Comparison of ENCODE assay signal across 23 cellular contexts in the genomic region with DNA sequence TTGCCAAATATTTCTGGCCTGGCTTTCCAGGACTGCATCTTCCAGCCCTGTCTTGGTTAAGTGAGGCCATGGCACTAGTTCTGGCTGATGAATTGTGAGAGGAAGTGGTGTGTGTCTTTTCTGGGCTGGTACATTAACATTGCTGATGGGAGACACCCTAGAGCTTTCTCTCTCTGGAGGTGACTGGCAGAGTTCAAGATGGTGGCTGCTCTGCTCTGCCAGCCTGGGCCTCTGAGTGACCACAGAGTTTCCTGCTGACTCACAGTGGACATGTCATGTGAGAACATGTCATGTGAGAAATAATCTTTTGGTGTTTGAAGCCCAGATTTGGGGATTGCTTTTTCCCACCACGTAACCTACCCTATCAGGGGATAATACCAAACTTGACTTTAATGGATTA.
DNase-seq lines count a peak whose midpoint lies in the region; ATAC-seq, FAIRE-seq and TF ChIP-seq lines count a peak whose summit lies in the region.
"Had no signal": no experiment of that assay in that cellular context is flagged by ENCODE, and none has a peak within 500 bp of the region (broad histone marks: within the 10 kb centered on the region; RNA-seq: fewer than 3 reads in every experiment).

No MANE protein-coding gene starts in this region.

- H2BK15ac ChIP-seq in mesenchymal stem cell (ENCODE audit: low read depth, poor library complexity, severe bottlenecking): no peak overlapping the region

- H3K9me1 ChIP-seq in K562 (ENCODE audit: control insufficient read depth, insufficient read depth, low read length): no peaks in the 10 kb centered on the region

- peak overlapping the region; percentile 25; the same call in 1 of the 3 replicates for H3K27ac ChIP-seq in K562 (ENCODE audit: extremely low read depth, low read depth, low read length)
- no peak overlapping the region for H3K27ac ChIP-seq in mesenchymal stem cell (ENCODE audit: low read length, poor library complexity, severe bottlenecking)
- H3K27ac ChIP-seq: C4-2B had no signal

- no peaks in the 10 kb centered on the region for H3K9me3 Mint-ChIP-seq in activated CD4-positive, alpha-beta T cell treated with anti-CD3 and anti-CD28 coated beads for 36 hours (ENCODE audit: low read depth)
- H3K9me3 Mint-ChIP-seq: GM23338 had no signal

- no TSS peak for BruUV-seq in K562 (replicated peaks; lab: Mats Ljungman, UMichigan)

- H2BK120ac ChIP-seq in mesenchymal stem cell (ENCODE audit: low read depth, low read length): no peak overlapping the region

- no peak overlapping the region for H3K23ac ChIP-seq in mesenchymal stem cell (ENCODE audit: low read length in 2 of 2)

- H3K79me1 ChIP-seq in mesenchymal stem cell (replicated peaks; ENCODE audit: low read length, poor library complexity, severe bottlenecking): no peaks in the 10 kb centered on the region

- H3K27me3 ChIP-seq in K562 (ENCODE audit: control insufficient read depth in 2 of 2, insufficient read depth in 2 of 2, low read length in 2 of 2) (peaks cover 8 to 17% of the 10 kb centered on the region in 2 experiments; a peak in 4 of 5 replicates), mesenchymal stem cell (ENCODE audit: control insufficient read depth in 1 of 2, insufficient read depth in 1 of 2, low read length in 2 of 2) (peaks cover 0 to 4% of the 10 kb centered on the region in 2 experiments)

- no peak overlapping the region for H3K14ac ChIP-seq in mesenchymal stem cell (ENCODE audit: low read length in 2 of 2)

- peak overlapping the region in 1 of 2 experiments; percentile 3 for H2BK12ac ChIP-seq in mesenchymal stem cell (ENCODE audit: low read length in 2 of 2)

- H3K4ac ChIP-seq in mesenchymal stem cell (ENCODE audit: low read depth in 1 of 2, low read length in 2 of 2): no peak overlapping the region

- H2AFZ ChIP-seq in K562 (ENCODE audit: low read depth, low read length) (peak overlapping the region; percentile 45), mesenchymal stem cell (ENCODE audit: low read depth, low read length) (no peak overlapping the region)
- H2AFZ ChIP-seq: GM23338 had no signal

- H4K20me1 ChIP-seq in K562 (replicated peaks; ENCODE audit: control insufficient read depth, insufficient read depth, low read length): no peaks in the 10 kb centered on the region

- ATAC-seq in activated CD4-positive, alpha-beta T cell treated with anti-CD3 and anti-CD28 coated beads for 36 hours: peak; percentile 55
- ATAC-seq in K562 (peak; percentile 14; the same call in 1 of the 3 replicates), GM21360 (IDR thresholded peaks at IDR 0.05; ENCODE audit: unreplicated experiment) (no peak), HG03439 (IDR thresholded peaks at IDR 0.05; ENCODE audit: unreplicated experiment) (no peak)
- ATAC-seq: GM23338 had no signal

- H3K4me3 ChIP-seq in K562 (no peak overlapping the region), mesenchymal stem cell (ENCODE audit: insufficient read depth in 1 of 2, low read depth in 1 of 2, low read length in 2 of 2) (no peak overlapping the region)
- H3K4me3 ChIP-seq: GM23338 had no signal

- no peak overlapping the region for H4K8ac ChIP-seq in mesenchymal stem cell (ENCODE audit: low read length)

- H3K18ac ChIP-seq in mesenchymal stem cell (ENCODE audit: low read depth in 1 of 2, low read length in 2 of 2): no peak overlapping the region

- no peak for TF ChIP-seq POLR2A in K562 (conservative IDR thresholded peaks at IDR 0.05)

- peak; percentile 14 for DNase-seq in activated CD4-positive, alpha-beta T cell treated with anti-CD3 and anti-CD28 coated beads for 36 hours
- no peak for DNase-seq in activated CD4-positive, alpha-beta T cell treated with anti-CD3 and anti-CD28 coated beads for 1 hour
- DNase-seq in HK-2 (ENCODE audit: unreplicated experiment): peak; percentile 14
- DNase-seq in K562 (ENCODE audit: extremely low read depth in 1 of 4, low spot score in 3 of 4): peak in 1 of 4 experiments; percentile 25
- DNase-seq in mesenchymal stem cell: peak; percentile 20
- DNase-seq in T1000 (lab: John Stamatoyannopoulos, UW): no peak
- DNase-seq: AML-193; CD8-positive, alpha-beta memory T cell; DMS79; HCEC 1CT; IMR-90; NCI-H1417; NCI-H1694 treated with DMSO at 0.1 percent for 48 hours; NCI-H2081 treated with DMSO at 0.1 percent for 48 hours; NCI-H2171 treated with DMSO at 0.1 percent for 48 hours; NCI-H526; Right ventricle myocardium superior had no signal

- no peak overlapping the region for H3K4me3 Mint-ChIP-seq in activated CD4-positive, alpha-beta T cell treated with anti-CD3 and anti-CD28 coated beads for 36 hours
- H3K4me3 Mint-ChIP-seq: CD8-positive, alpha-beta memory T cell; GM23338 had no signal

- POLR2A ChIA-PET in activated CD4-positive, alpha-beta T cell treated with anti-CD3 and anti-CD28 coated beads for 36 hours (lab: Charles Lee): no interaction called here
- POLR2A ChIA-PET in K562 (lab: Yijun Ruan, JAX): no interaction called here

- no peak for TF ChIP-seq EP300 in K562 (IDR thresholded peaks at IDR 0.05; ENCODE audit: low read length)

- 42% methylated on average over 1 of the region's 1 CpG for WGBS in K562 (ENCODE audit: insufficient coverage, low coverage, missing lambda C conversion rate)
- no CpG with 5 or more reads among the region's 1 CpG for WGBS in mesenchymal stem cell

- in situ Hi-C loops in K562 (cut with MboI): no loop called here

- H3K9ac ChIP-seq in K562 (ENCODE audit: insufficient read depth in 1 of 2, low read depth in 2 of 2, low read length in 2 of 2) (no peak overlapping the region), mesenchymal stem cell (ENCODE audit: low read length) (no peak overlapping the region)

- peaks cover 6% of the 10 kb centered on the region for H3K27me3 Mint-ChIP-seq in activated CD4-positive, alpha-beta T cell treated with anti-CD3 and anti-CD28 coated beads for 36 hours

- no peaks in the 10 kb centered on the region for H3K36me3 Mint-ChIP-seq in activated CD4-positive, alpha-beta T cell treated with anti-CD3 and anti-CD28 coated beads for 36 hours (ENCODE audit: low read depth)
- H3K36me3 Mint-ChIP-seq: CD8-positive, alpha-beta memory T cell had no signal

- H3K4me1 ChIP-seq in K562 (replicated peaks in 1 of 2; ENCODE audit: control insufficient read depth in 2 of 2, insufficient read depth in 2 of 2, low read length in 2 of 2) (peaks cover 0 to 35% of the 10 kb centered on the region in 2 experiments; a peak in 3 of 5 replicates), mesenchymal stem cell (ENCODE audit: control insufficient read depth, insufficient read depth, low read depth, low read length) (no peaks in the 10 kb centered on the region)

- TF ChIP-seq CTCF in K562 (IDR thresholded peaks at IDR 0.05 in 2 of 3, conservative IDR thresholded peaks at IDR 0.05 in 1 of 3; ENCODE audit: insufficient read depth in 2 of 3, low read depth in 1 of 3, low read length in 3 of 3): no peak

- no peak for FAIRE-seq in K562 (lab: Jason Lieb, UNC)
- FAIRE-seq: D721Med, GM12892 had no signal

- intact Hi-C loops in activated CD4-positive, alpha-beta T cell treated with anti-CD3 and anti-CD28 coated beads for 36 hours (cut with DNase I, micrococcal nuclease): no loop called here
- intact Hi-C loops in K562 (cut with micrococcal nuclease): no loop called here

- H3K4me1 Mint-ChIP-seq in activated CD4-positive, alpha-beta T cell treated with anti-CD3 and anti-CD28 coated beads for 36 hours: no peaks in the 10 kb centered on the region
- H3K4me1 Mint-ChIP-seq: CD8-positive, alpha-beta memory T cell; GM23338 had no signal

- H3K9me3 ChIP-seq in K562 (replicated peaks; ENCODE audit: control insufficient read depth, insufficient read depth, low read depth, low read length): no peaks in the 10 kb centered on the region
- no peaks in the 10 kb centered on the region for H3K9me3 ChIP-seq in mesenchymal stem cell (ENCODE audit: control insufficient read depth, low read length)

- no peak overlapping the region for H3K27ac Mint-ChIP-seq in activated CD4-positive, alpha-beta T cell treated with anti-CD3 and anti-CD28 coated beads for 36 hours
- H3K27ac Mint-ChIP-seq: GM23338 had no signal

- H2BK5ac ChIP-seq in mesenchymal stem cell (ENCODE audit: low read depth, low read length, poor library complexity, severe bottlenecking): no peak overlapping the region

- no peak overlapping the region for H4K91ac ChIP-seq in mesenchymal stem cell (ENCODE audit: low read length)

- no peak overlapping the region for H2AK5ac ChIP-seq in mesenchymal stem cell (ENCODE audit: low read length, severe bottlenecking)

- H3K36me3 ChIP-seq in K562 (ENCODE audit: control insufficient read depth, insufficient read depth, low read length): no peaks in the 10 kb centered on the region
- H3K36me3 ChIP-seq in mesenchymal stem cell (ENCODE audit: control insufficient read depth in 1 of 2, insufficient read depth in 2 of 2, low read depth in 1 of 2, low read length in 2 of 2): no peaks in the 10 kb centered on the region

- H3K4me2 ChIP-seq in K562 (ENCODE audit: insufficient read depth, low read length): peak overlapping the region; percentile 58; the same call in 1 of the 2 replicates
- no peak overlapping the region for H3K4me2 ChIP-seq in mesenchymal stem cell (ENCODE audit: low read length, poor library complexity, severe bottlenecking)
- H3K4me2 ChIP-seq: GM23338 had no signal

- no peaks in the 10 kb centered on the region for H3K79me2 ChIP-seq in K562 (ENCODE audit: control insufficient read depth, insufficient read depth, low read length)

- CTCF ChIA-PET in activated CD4-positive, alpha-beta T cell treated with anti-CD3 and anti-CD28 coated beads for 36 hours (lab: Charles Lee): interaction anchor here (0.7 kb wide), 1 partner anchor 1440 kb away, joined by 3 read pairs; no protein-coding TSS in a partner anchor
- CTCF ChIA-PET in K562 (lab: Yijun Ruan, JAX; ENCODE audit: low intra/inter-chr PET ratio): no interaction called here

- no peak for TF ChIP-seq RAD21 in K562 (CRISPR knock-in tag; conservative IDR thresholded peaks at IDR 0.05 in 1 of 2, IDR thresholded peaks at IDR 0.05 in 1 of 2)

Comparison
In these comparisons a context has a peak if more than half of its experiments do, and no peak if none do; other contexts are left out.
1. DNase-seq: peak in activated CD4-positive, alpha-beta T cell treated with anti-CD3 and anti-CD28 coated beads for 36 hours (single experiment), HK-2 (single experiment) and mesenchymal stem cell (single experiment); none in activated CD4-positive, alpha-beta T cell treated with anti-CD3 and anti-CD28 coated beads for 1 hour (single experiment) and T1000 (single experiment).
2. ATAC-seq: peak in activated CD4-positive, alpha-beta T cell treated with anti-CD3 and anti-CD28 coated beads for 36 hours (single experiment) and K562 (single experiment); none in GM21360 (single experiment) and HG03439 (single experiment).